In the genomic region with DNA sequence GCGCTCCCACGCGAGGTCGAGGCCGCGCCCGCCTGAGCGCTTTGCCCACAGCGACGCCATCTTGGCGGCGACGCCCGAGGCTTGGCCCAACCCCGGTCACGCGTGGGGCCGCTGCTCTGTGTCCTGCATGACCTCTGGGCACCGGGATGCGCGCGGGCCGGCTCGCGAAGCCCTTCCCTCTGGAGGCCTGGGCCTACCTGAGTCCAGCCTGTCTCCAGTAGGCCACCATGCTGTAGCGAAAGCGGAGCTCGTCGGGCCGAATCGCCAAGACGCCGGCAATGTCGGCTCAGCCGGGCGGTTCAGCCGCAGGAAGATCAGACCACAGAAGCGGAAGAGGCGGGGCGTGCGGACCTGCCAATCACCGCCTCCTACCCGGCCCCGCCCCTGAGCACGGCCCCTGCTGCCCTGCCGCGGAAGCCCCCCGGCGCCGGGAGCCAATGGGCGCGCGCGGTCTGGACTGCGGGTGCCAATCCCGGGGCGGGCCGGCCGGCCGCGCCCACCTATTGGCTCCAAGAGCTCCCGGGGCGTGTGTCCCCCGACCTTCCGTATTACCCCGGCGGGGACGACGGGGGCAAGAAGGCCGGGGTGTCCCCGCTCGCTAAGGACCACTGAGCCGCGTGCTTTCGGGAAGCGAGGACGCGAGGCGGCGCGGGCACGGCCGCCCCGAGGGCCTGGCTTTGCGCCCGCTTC, we compare ENCODE assay signal across 8 cellular contexts. TPM values are rescaled to one million over a fixed set of nuclear protein-coding genes. Genes with fewer than 3 reads are reported as not detected.
DNase-seq lines count a peak whose midpoint lies in the region; ATAC-seq, FAIRE-seq and TF ChIP-seq lines count a peak whose summit lies in the region.

Gene ATP5F1E, minus strand, starts transcription at position 313 of the 690 bp plus-strand sequence. Its CDS starts 84 bp downstream, at position 229.

- no peak for TF ChIP-seq CTCF in IMR-90 (conservative IDR thresholded peaks at IDR 0.05; ENCODE audit: low read depth, low read length)
- TF ChIP-seq CTCF in OCI-LY7 (conservative IDR thresholded peaks at IDR 0.05; ENCODE audit: low read length), result no peak
- TF ChIP-seq CTCF in endothelial cell of umbilical vein (IDR thresholded peaks at IDR 0.05; ENCODE audit: extremely low read depth in 1 of 2, insufficient read depth in 1 of 2, low read depth in 1 of 2, low read length in 2 of 2), result no peak

- WGBS in IMR-90 (ENCODE audit: extremely low coverage in 2 of 2, insufficient read length in 1 of 2), 2 experiments, result 1% methylated on average over 59 of the region's 86 CpGs; no CpG with 5 or more reads in 1 of the 2 experiments

- H4K20me1 ChIP-seq in IMR-90 (ENCODE audit: insufficient read depth, low read length), result peaks cover 27% of the 10 kb centered on the region
- peaks cover 38% of the 10 kb centered on the region for H4K20me1 ChIP-seq in OCI-LY7 (ENCODE audit: insufficient read depth, low read length)
- no peaks in the 10 kb centered on the region for H4K20me1 ChIP-seq in endothelial cell of umbilical vein (replicated peaks; ENCODE audit: control insufficient read depth, extremely low read depth, insufficient read depth, low read length)

- peak within 1 kb of the TSS; percentile 50; the same call in 1 of the 2 replicates for H2BK20ac ChIP-seq in IMR-90 (ENCODE audit: low read depth, low read length)

- POLR2A ChIA-PET in IMR-90 (lab: Charles Lee; ENCODE audit: unreplicated experiment), result interaction anchor here (0.6 to 1.3 kb wide), 2 partner anchors 11 to 136 kb away, joined by 3 to 5 read pairs; no protein-coding TSS in a partner anchor
- POLR2A ChIA-PET in OCI-LY7 (lab: Charles Lee), result interaction anchor here (0.6 to 4.3 kb wide), 16 partner anchors 9 to 381 kb away, joined by 3 to 32 read pairs (median 5); partner anchors contain the start of genes PRELID3B and TUBB1
- POLR2A ChIA-PET in endothelial cell of umbilical vein (lab: Charles Lee), result interaction anchor here (0.6 to 1.5 kb wide), 10 partner anchors 8 to 147 kb away, joined by 3 to 13 read pairs (median 4); partner anchors contain the start of gene PRELID3B

- H3K4me1 ChIP-seq in IMR-90 (ENCODE audit: control insufficient read depth, insufficient read depth, low read length), result peaks cover 9% of the 10 kb centered on the region
- peaks cover 49% of the 10 kb centered on the region for H3K4me1 ChIP-seq in OCI-LY7 (ENCODE audit: insufficient read depth, low read length, poor library complexity, severe bottlenecking)
- H3K4me1 ChIP-seq in endothelial cell of umbilical vein (ENCODE audit: control insufficient read depth, extremely low read depth, insufficient read depth, low read length), result peaks cover 43% of the 10 kb centered on the region
- peaks cover 31% of the 10 kb centered on the region for H3K4me1 ChIP-seq in mononuclear cell (ENCODE audit: insufficient read depth, low read length)

- in situ Hi-C loops in IMR-90 (cut with MboI; ENCODE audit: low sequenced_read_pairs), result loop anchor here (25.0 kb wide), 3 partner anchors 795 to 1645 kb away; partner anchors contain the start of genes ANKRD60 and RBM38

- peak within 1 kb of the TSS; percentile 97 for H3K14ac ChIP-seq in IMR-90 (replicated peaks; ENCODE audit: low read depth, low read length)

- peaks cover 18% of the 10 kb centered on the region for H3K36me3 ChIP-seq in IMR-90 (ENCODE audit: control insufficient read depth, insufficient read depth, low read length)
- H3K36me3 ChIP-seq in OCI-LY7 (ENCODE audit: insufficient read depth, low read length), result peaks cover 87% of the 10 kb centered on the region
- H3K36me3 ChIP-seq in endothelial cell of umbilical vein (ENCODE audit: control insufficient read depth in 2 of 2, extremely low read depth in 1 of 2, insufficient read depth in 2 of 2, low read length in 2 of 2), result peaks cover 12 to 29% of the 10 kb centered on the region in 2 experiments

- peak within 1 kb of the TSS; percentile 85 for H2AK5ac ChIP-seq in IMR-90 (ENCODE audit: low read depth, low read length)

- H3K9ac ChIP-seq in IMR-90 (ENCODE audit: low read depth, low read length) (peak within 1 kb of the TSS; percentile 88), endothelial cell of umbilical vein (replicated peaks; ENCODE audit: extremely low read depth, insufficient read depth, low read length) (peak within 1 kb of the TSS; percentile 82)

- H3K4me3 ChIP-seq in IMR-90 (ENCODE audit: insufficient read depth, low read depth, low read length) (peak within 1 kb of the TSS; percentile 93), OCI-LY7 (ENCODE audit: low read depth, low read length, poor library complexity, severe bottlenecking) (peak within 1 kb of the TSS; percentile 76), endothelial cell of umbilical vein (replicated peaks in 1 of 3; ENCODE audit: insufficient read depth in 1 of 3, low read depth in 1 of 3, low read length in 3 of 3) (peak within 1 kb of the TSS; percentile 63 to 76 (median 76)), mononuclear cell (ENCODE audit: low read length) (peak within 1 kb of the TSS; percentile 65)

- DNase-seq in D341Med (ENCODE audit: low spot score) (peak; percentile 99), IMR-90 (peak; percentile 89), OCI-LY7 (ENCODE audit: low spot score) (peak; percentile 97), activated T-cell treated with anti-CD3 and anti-CD28 coated beads for 1 hour (ENCODE audit: low read depth) (peak; percentile 95), endothelial cell of umbilical vein (ENCODE audit: low read depth, low spot score) (peak; percentile 96)
- DNase-seq in stimulated activated CD8-positive, alpha-beta memory T cell treated with anti-CD3 and anti-CD28 coated beads, Interleukin-2, amount 100 ng/mL, for 48 hours (ENCODE audit: low read depth in 2 of 2), result peak; percentile 95 to 97

- ATAC-seq in GM21526 (IDR thresholded peaks at IDR 0.05; ENCODE audit: low FRiP score, unreplicated experiment) (peak; percentile 90), IMR-90 (ENCODE audit: low read depth) (peak; percentile 99)

- H4K8ac ChIP-seq in IMR-90 (ENCODE audit: low read depth in 2 of 2, low read length in 2 of 2), result peak within 1 kb of the TSS; percentile 46 to 96

- H3K4ac ChIP-seq in IMR-90 (ENCODE audit: low read depth, low read length), result peak within 1 kb of the TSS; percentile 99

- TF ChIP-seq RAD21 in IMR-90 (IDR thresholded peaks at IDR 0.05; ENCODE audit: low read length), result no peak

- H2BK5ac ChIP-seq in IMR-90 (ENCODE audit: low read depth, low read length, poor library complexity, severe bottlenecking), result peak within 1 kb of the TSS; percentile 93

- CTCF ChIA-PET in IMR-90 (lab: Yijun Ruan, JAX) (interaction anchor here (0.9 to 1.4 kb wide), 2 partner anchors 11 to 45 kb away, joined by 3 to 5 read pairs; partner anchors contain the start of gene PRELID3B), OCI-LY7 (lab: Charles Lee; ENCODE audit: unreplicated experiment) (interaction anchor here (0.9 kb wide), 1 partner anchor 23 kb away, joined by 3 read pairs; no protein-coding TSS in a partner anchor), endothelial cell of umbilical vein (lab: Charles Lee) (interaction anchor here (0.8 to 2.2 kb wide), 16 partner anchors 9 to 190 kb away, joined by 3 to 10 read pairs (median 6); no protein-coding TSS in a partner anchor)

- peak within 1 kb of the TSS; percentile 69; the same call in 1 of the 2 replicates for H3K18ac ChIP-seq in IMR-90 (ENCODE audit: low read depth, low read length)

- peak within 1 kb of the TSS; percentile 94 for H3K27ac ChIP-seq in IMR-90 (ENCODE audit: insufficient read depth, low read length)
- peak within 1 kb of the TSS; percentile 72 for H3K27ac ChIP-seq in OCI-LY7 (ENCODE audit: low read depth, low read length, poor library complexity, severe bottlenecking)
- H3K27ac ChIP-seq in endothelial cell of umbilical vein (ENCODE audit: insufficient read depth, low read depth, low read length), result peak within 1 kb of the TSS; percentile 82

- H3K56ac ChIP-seq in IMR-90 (ENCODE audit: extremely low read depth, insufficient read depth, low read length), result peak within 1 kb of the TSS; percentile 84

- dilution Hi-C loops in IMR-90 (cut with HindIII; ENCODE audit: low sequenced_read_pairs, unreplicated experiment), result no loop called here
- dilution Hi-C loops in endothelial cell of umbilical vein (cut with MboI; ENCODE audit: extremely low pct_ligation_motif_present, low sequenced_read_pairs), result no loop called here

- H3K9me1 ChIP-seq in IMR-90 (ENCODE audit: insufficient read depth, low read length), result peaks cover 7% of the 10 kb centered on the region
- no peaks in the 10 kb centered on the region for H3K9me1 ChIP-seq in endothelial cell of umbilical vein (replicated peaks; ENCODE audit: control insufficient read depth, extremely low read depth, insufficient read depth, low read length)

- intact Hi-C loops in IMR-90 (cut with micrococcal nuclease) (loop anchor here (5.0 kb wide), 2 partner anchors 140 to 160 kb away; no protein-coding TSS in a partner anchor), OCI-LY7 (cut with micrococcal nuclease; ENCODE audit: unreplicated experiment) (loop anchor here (1.0 to 5.0 kb wide), 3 partner anchors 25 to 139 kb away; partner anchors contain the start of gene CTSZ), endothelial cell of umbilical vein (cut with micrococcal nuclease) (loop anchor here (1.0 to 5.0 kb wide), 7 partner anchors 10 to 141 kb away; partner anchors contain the start of genes NELFCD and PRELID3B)

- no peaks in the 10 kb centered on the region for H3K9me2 ChIP-seq in OCI-LY7 (ENCODE audit: insufficient read depth, low read length)

- peaks cover 20 to 46% of the 10 kb centered on the region in 2 experiments for H3K79me1 ChIP-seq in IMR-90 (ENCODE audit: low read depth in 1 of 2, low read length in 2 of 2)

- peak within 1 kb of the TSS; percentile 99 for H3K23ac ChIP-seq in IMR-90 (ENCODE audit: low read depth, low read length)

- FAIRE-seq in endothelial cell of umbilical vein (lab: Jason Lieb, UNC), result peak; percentile 83

- H3K4me2 ChIP-seq in IMR-90 (ENCODE audit: low read depth, low read length) (peak within 1 kb of the TSS; percentile 96), OCI-LY7 (ENCODE audit: low read length) (peak within 1 kb of the TSS; percentile 97), endothelial cell of umbilical vein (ENCODE audit: insufficient read depth, low read length) (peak within 1 kb of the TSS; percentile 94)

- TF ChIP-seq POLR2A in IMR-90 (IDR thresholded peaks at IDR 0.05; ENCODE audit: low read depth, low read length), result peak; percentile 79
- peak; percentile 94 for TF ChIP-seq POLR2A in endothelial cell of umbilical vein (IDR thresholded peaks at IDR 0.05; ENCODE audit: low read depth, low read length)

- no peaks in the 10 kb centered on the region for H3K27me3 ChIP-seq in IMR-90 (ENCODE audit: control insufficient read depth, insufficient read depth, low read length)
- no peaks in the 10 kb centered on the region for H3K27me3 ChIP-seq in endothelial cell of umbilical vein (ENCODE audit: control insufficient read depth in 2 of 2, insufficient read depth in 2 of 2, low read length in 2 of 2)
- no peaks in the 10 kb centered on the region for H3K27me3 ChIP-seq in mononuclear cell (ENCODE audit: insufficient read depth, low read length)

- peak within 1 kb of the TSS; percentile 92 for H4K91ac ChIP-seq in IMR-90 (ENCODE audit: insufficient read depth, low read depth, low read length)

- H3K79me2 ChIP-seq in OCI-LY7 (ENCODE audit: insufficient read depth, low read depth, low read length) (peaks cover 64% of the 10 kb centered on the region), endothelial cell of umbilical vein (ENCODE audit: control insufficient read depth, insufficient read depth, low read length) (peaks cover 49% of the 10 kb centered on the region)

- peak within 1 kb of the TSS; percentile 99 for H2AK9ac ChIP-seq in IMR-90 (replicated peaks; ENCODE audit: low read depth, low read length, poor library complexity)

- H2AFZ ChIP-seq in IMR-90 (replicated peaks; ENCODE audit: low read length, poor library complexity) (peak within 1 kb of the TSS; percentile 96), OCI-LY7 (ENCODE audit: low read length) (no peak within 1 kb of the TSS; the same call in 1 of the 2 replicates), endothelial cell of umbilical vein (ENCODE audit: low read depth, low read length) (peak within 1 kb of the TSS; percentile 64)

- H3K9me3 ChIP-seq in IMR-90 (ENCODE audit: control insufficient read depth, insufficient read depth, low read length) (no peaks in the 10 kb centered on the region), OCI-LY7 (ENCODE audit: low read length) (no peaks in the 10 kb centered on the region), endothelial cell of umbilical vein (replicated peaks; ENCODE audit: control insufficient read depth, insufficient read depth, low read length) (no peaks in the 10 kb centered on the region), mononuclear cell (ENCODE audit: low read depth, low read length) (no peaks in the 10 kb centered on the region)

- no TSS peak for BruUV-seq in IMR-90 (replicated peaks; lab: Mats Ljungman, UMichigan)
- BruUV-seq in OCI-LY7 (replicated peaks; lab: Mats Ljungman, UMichigan), result no TSS peak
- no TSS peak for BruUV-seq in endothelial cell of umbilical vein (replicated peaks; lab: Mats Ljungman, UMichigan)

- H4K5ac ChIP-seq in IMR-90 (ENCODE audit: low read depth, low read length), result peak within 1 kb of the TSS; percentile 87

- H2BK15ac ChIP-seq in IMR-90 (ENCODE audit: low read depth, low read length), result peak within 1 kb of the TSS; percentile 49; the same call in 1 of the 3 replicates

- peak within 1 kb of the TSS; percentile 80 for H2BK120ac ChIP-seq in IMR-90 (ENCODE audit: low read depth, low read length)

RNA-seq across cellular contexts. Expression of gene ATP5F1E, which starts in this region (rescaled TPM):
- total RNA-seq in IMR-90 (2012; rRNA removed) (3.8 and 12.2 TPM in 2 replicates), OCI-LY7 (2022) (65.4 and 67.2 TPM in 2 replicates), endothelial cell of umbilical vein (107 and 114 TPM in 2 replicates), mononuclear cell (35.7 TPM)
- polyA plus RNA-seq in IMR-90 (2012; rRNA removed) (34.5 and 42.6 TPM in 2 replicates), endothelial cell of umbilical vein (20.2 and 29.0 TPM in 2 replicates)
- 9.0 and 19.1 TPM in 2 replicates for polyA plus RNA-seq in IMR-90 (2012; cell fraction: cytosol; rRNA removed)
- polyA plus RNA-seq in IMR-90 (2012; cell fraction: nucleus; rRNA removed; ENCODE audit: low replicate concordance), result 1.8 and 10.5 TPM in 2 replicates
- 36.7 and 42.4 TPM in 2 replicates for total RNA-seq in OCI-LY7 (2014; rRNA removed; shearing (Covaris generic))
- polyA plus RNA-seq in endothelial cell of umbilical vein (2011; cell fraction: cytosol; rRNA removed), result 52.0 and 63.6 TPM in 2 replicates
- polyA plus RNA-seq in endothelial cell of umbilical vein (2011; cell fraction: nucleus; rRNA removed), result 21.9 and 28.7 TPM in 2 replicates
- 124 and 221 TPM in 2 replicates for polyA plus RNA-seq in endothelial cell of umbilical vein (2012)
- polyA minus RNA-seq in endothelial cell of umbilical vein, result 13.2 and 13.4 TPM in 2 replicates
- polyA minus RNA-seq in endothelial cell of umbilical vein (2011; cell fraction: cytosol; rRNA and poly(A)+ RNA removed), result 24.8 TPM
- 34.2 and 44.0 TPM in 2 replicates for polyA minus RNA-seq in endothelial cell of umbilical vein (2011; cell fraction: nucleus; rRNA and poly(A)+ RNA removed)

Comparison
In these comparisons a context has a peak if more than half of its experiments do, and no peak if none do; other contexts are left out.
1. Peak in every context shown above with its lines: DNase-seq, ATAC-seq, H3K4me3 ChIP-seq and H3K27ac ChIP-seq.